In genomic region chr15:71610991-71611720, GRCh38 we compare ENCODE assay signal across 19 cellular contexts.
DNase-seq lines count a peak whose midpoint lies in the region; ATAC-seq, FAIRE-seq and TF ChIP-seq lines count a peak whose summit lies in the region.
"Had no signal": no experiment of that assay in that cellular context is flagged by ENCODE, and none has a peak within 500 bp of the region (broad histone marks: within the 10 kb centered on the region; RNA-seq: fewer than 3 reads in every experiment).

No MANE protein-coding gene starts in this region.

- H3K4me1 ChIP-seq in HUES48 (ENCODE audit: control insufficient read depth, insufficient read depth, low read length) (peaks cover 34% of the 10 kb centered on the region), SJCRH30 (peaks cover 46% of the 10 kb centered on the region), small intestine (ENCODE audit: control insufficient read depth in 2 of 2, insufficient read depth in 1 of 2, low read depth in 1 of 2, low read length in 1 of 2) (no peaks in the 10 kb centered on the region)
- H3K4me1 ChIP-seq: BE2C had no signal

- H3K36me3 ChIP-seq in HUES48 (ENCODE audit: control insufficient read depth, insufficient read depth, low read length): no peaks in the 10 kb centered on the region
- no peaks in the 10 kb centered on the region for H3K36me3 ChIP-seq in SJCRH30
- no peaks in the 10 kb centered on the region for H3K36me3 ChIP-seq in small intestine (ENCODE audit: control insufficient read depth in 2 of 2, insufficient read depth in 2 of 2, low read length in 2 of 2)
- H3K36me3 ChIP-seq: BE2C had no signal

- no peak for FAIRE-seq in small intestine (lab: Jason Lieb, UNC)
- FAIRE-seq: frontal cortex, RCC 7860 had no signal

- no peaks in the 10 kb centered on the region for H3K27me3 ChIP-seq in HUES48 (ENCODE audit: control insufficient read depth, insufficient read depth, low read length)
- no peaks in the 10 kb centered on the region for H3K27me3 ChIP-seq in SJCRH30
- no peaks in the 10 kb centered on the region for H3K27me3 ChIP-seq in small intestine (ENCODE audit: control insufficient read depth in 2 of 2, insufficient read depth in 2 of 2, low read length in 2 of 2)

- peak overlapping the region; percentile 25; the same call in 1 of the 2 replicates for H3K9ac ChIP-seq in HUES48 (ENCODE audit: low read depth, low read length)

- H3K4me3 ChIP-seq in HUES48 (ENCODE audit: low read depth, low read length): 0 out of 2 replicates have a peak overlapping the region, but pooled peaks have one; percentile 4
- H3K4me3 ChIP-seq in SJCRH30: peak overlapping the region; percentile 4; the same call in 1 of the 2 replicates
- H3K4me3 ChIP-seq in fibroblast of villous mesenchyme (ENCODE audit: low read depth, low read length): no peak overlapping the region
- H3K4me3 ChIP-seq in small intestine (ENCODE audit: low read depth in 1 of 2, low read length in 2 of 2): no peak overlapping the region

- 77 to 89% (median 83%) methylated on average over 8 of the region's 8 CpGs for WGBS in small intestine, 3 donors

- intact Hi-C loops in sciatic nerve (cut with DNase I): no loop called here

- H3K9me3 ChIP-seq in HUES48 (ENCODE audit: control insufficient read depth, insufficient read depth, low read length) (no peaks in the 10 kb centered on the region), SJCRH30 (replicated peaks) (0 out of 2 replicates have a peak, but pooled peaks cover 3% of the 10 kb centered on the region), small intestine (ENCODE audit: control insufficient read depth, low read depth) (no peaks in the 10 kb centered on the region)
- H3K9me3 ChIP-seq: BE2C had no signal

- ATAC-seq in sciatic nerve: peak; percentile 34
- ATAC-seq in HG03439 (IDR thresholded peaks at IDR 0.05; ENCODE audit: unreplicated experiment): no peak

- H3K27ac ChIP-seq in HUES48 (ENCODE audit: low read depth, low read length) (peak overlapping the region; percentile 90), SJCRH30 (peak overlapping the region; percentile 98), small intestine (ENCODE audit: low read depth in 1 of 2, low read length in 1 of 2) (no peak overlapping the region)

- DNase-seq in SJCRH30: peak; percentile 83 to 95
- peak; percentile 22 for DNase-seq in fibroblast of villous mesenchyme (ENCODE audit: low read depth)
- no peak for DNase-seq in sciatic nerve (ENCODE audit: low spot score)
- DNase-seq in NCI-H2196 treated with DMSO at 0.1 percent for 48 hours (lab: John Stamatoyannopoulos, UW; ENCODE audit: unreplicated experiment): no peak
- no peak for DNase-seq in small intestine
- DNase-seq: activated CD4-positive, alpha-beta memory T cell treated with anti-CD3 and anti-CD28 coated beads, Interleukin-2, amount 10 ng/mL, durations not matched to agents 7 days and 5 days; activated naive CD8-positive, alpha-beta T cell treated with anti-CD3 and anti-CD28 coated beads for 36 hours; activated T-cell treated with anti-CD3 and anti-CD28 coated beads, Interleukin-2, amount 50 U/mL, for 48 hours; BE2C; effector CD4-positive, alpha-beta T cell; GF-D8; NCI-H2081 treated with DMSO at 0.1 percent for 48 hours; stimulated activated CD4-positive, alpha-beta T cell treated with anti-CD3 and anti-CD28 coated beads, Interleukin-2, amount 100 ng/mL, for 24 hours; substantia nigra; SW 1271 had no signal

- TF ChIP-seq CTCF in fibroblast of villous mesenchyme (IDR thresholded peaks at IDR 0.05; ENCODE audit: insufficient read depth, low read depth, low read length): no peak

Comparison
In these comparisons a context has a peak if more than half of its experiments do, and no peak if none do; other contexts are left out.
1. H3K27ac ChIP-seq: peak in HUES48 (single experiment) and SJCRH30 (single experiment); none in small intestine (0 of 2).
2. H3K4me3 ChIP-seq: peak in HUES48 (single experiment) and SJCRH30 (single experiment); none in fibroblast of villous mesenchyme (single experiment) and small intestine (0 of 2).
3. DNase-seq: peak in SJCRH30 (2 of 2) and fibroblast of villous mesenchyme (single experiment); none in sciatic nerve (single experiment), NCI-H2196 treated with DMSO at 0.1 percent for 48 hours (single experiment) and small intestine (single experiment).